1 cellular context compared by ENCODE assay signal in the genomic region with DNA sequence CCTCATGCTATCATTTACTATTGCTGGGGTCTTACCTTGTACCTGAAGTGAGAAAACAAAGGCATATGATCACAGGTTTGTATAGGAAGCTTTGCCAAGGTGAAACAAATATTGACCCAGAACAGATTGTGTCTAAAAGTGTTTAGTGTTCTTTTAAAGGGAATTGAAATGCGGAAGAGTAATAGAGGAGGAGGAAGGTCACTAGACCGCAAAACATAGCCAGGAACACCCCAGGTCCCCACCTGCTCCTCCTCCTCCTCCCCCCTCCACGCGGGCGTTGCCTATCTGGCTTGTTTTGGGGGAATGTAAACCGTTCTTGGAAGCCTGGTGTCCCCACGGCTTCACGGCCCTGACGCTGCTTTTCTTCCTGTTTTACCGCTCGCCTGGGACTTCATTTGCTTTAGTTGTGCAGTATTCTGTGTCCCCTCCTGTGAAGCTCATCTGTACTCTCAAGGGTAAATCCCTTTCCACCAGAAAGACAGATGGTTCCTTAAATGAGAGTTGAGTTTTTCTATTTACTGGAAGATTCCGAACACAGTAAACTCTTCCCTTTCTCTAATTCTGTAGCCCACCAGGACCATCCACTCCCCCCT.
TF ChIP-seq lines count a peak whose summit lies in the region.

No MANE protein-coding gene starts in this region.

TF ChIP-seq in K562, 482 proteins besides CTCF, POLR2A, EP300 and RAD21 (continued from another document):
- TF ChIP-seq GABPB2 (CRISPR knock-in tag; conservative IDR thresholded peaks at IDR 0.05) (no peak), BRCA1 (IDR thresholded peaks at IDR 0.05) (no peak), BRCA1 (CRISPR knock-in tag; IDR thresholded peaks at IDR 0.05) (no peak), NCOA4 (IDR thresholded peaks at IDR 0.05; ENCODE audit: partially characterized antibody) (no peak), SP1 (CRISPR knock-in tag; IDR thresholded peaks at IDR 0.05) (no peak), CC2D1A (IDR thresholded peaks at IDR 0.05) (no peak), ZNF143 (CRISPR knock-in tag; IDR thresholded peaks at IDR 0.05) (no peak)
- TF ChIP-seq, protein P1, sequence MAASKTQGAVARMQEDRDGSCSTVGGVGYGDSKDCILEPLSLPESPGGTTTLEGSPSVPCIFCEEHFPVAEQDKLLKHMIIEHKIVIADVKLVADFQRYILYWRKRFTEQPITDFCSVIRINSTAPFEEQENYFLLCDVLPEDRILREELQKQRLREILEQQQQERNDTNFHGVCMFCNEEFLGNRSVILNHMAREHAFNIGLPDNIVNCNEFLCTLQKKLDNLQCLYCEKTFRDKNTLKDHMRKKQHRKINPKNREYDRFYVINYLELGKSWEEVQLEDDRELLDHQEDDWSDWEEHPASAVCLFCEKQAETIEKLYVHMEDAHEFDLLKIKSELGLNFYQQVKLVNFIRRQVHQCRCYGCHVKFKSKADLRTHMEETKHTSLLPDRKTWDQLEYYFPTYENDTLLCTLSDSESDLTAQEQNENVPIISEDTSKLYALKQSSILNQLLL (CRISPR knock-in tag; IDR thresholded peaks at IDR 0.05; ENCODE audit: borderline replicate concordance): no peak
- TF ChIP-seq, protein P2, sequence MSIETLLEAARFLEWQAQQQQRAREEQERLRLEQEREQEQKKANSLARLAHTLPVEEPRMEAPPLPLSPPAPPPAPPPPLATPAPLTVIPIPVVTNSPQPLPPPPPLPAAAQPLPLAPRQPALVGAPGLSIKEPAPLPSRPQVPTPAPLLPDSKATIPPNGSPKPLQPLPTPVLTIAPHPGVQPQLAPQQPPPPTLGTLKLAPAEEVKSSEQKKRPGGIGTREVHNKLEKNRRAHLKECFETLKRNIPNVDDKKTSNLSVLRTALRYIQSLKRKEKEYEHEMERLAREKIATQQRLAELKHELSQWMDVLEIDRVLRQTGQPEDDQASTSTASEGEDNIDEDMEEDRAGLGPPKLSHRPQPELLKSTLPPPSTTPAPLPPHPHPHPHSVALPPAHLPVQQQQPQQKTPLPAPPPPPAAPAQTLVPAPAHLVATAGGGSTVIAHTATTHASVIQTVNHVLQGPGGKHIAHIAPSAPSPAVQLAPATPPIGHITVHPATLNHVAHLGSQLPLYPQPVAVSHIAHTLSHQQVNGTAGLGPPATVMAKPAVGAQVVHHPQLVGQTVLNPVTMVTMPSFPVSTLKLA (conservative IDR thresholded peaks at IDR 0.05): no peak
- TF ChIP-seq, protein P3, sequence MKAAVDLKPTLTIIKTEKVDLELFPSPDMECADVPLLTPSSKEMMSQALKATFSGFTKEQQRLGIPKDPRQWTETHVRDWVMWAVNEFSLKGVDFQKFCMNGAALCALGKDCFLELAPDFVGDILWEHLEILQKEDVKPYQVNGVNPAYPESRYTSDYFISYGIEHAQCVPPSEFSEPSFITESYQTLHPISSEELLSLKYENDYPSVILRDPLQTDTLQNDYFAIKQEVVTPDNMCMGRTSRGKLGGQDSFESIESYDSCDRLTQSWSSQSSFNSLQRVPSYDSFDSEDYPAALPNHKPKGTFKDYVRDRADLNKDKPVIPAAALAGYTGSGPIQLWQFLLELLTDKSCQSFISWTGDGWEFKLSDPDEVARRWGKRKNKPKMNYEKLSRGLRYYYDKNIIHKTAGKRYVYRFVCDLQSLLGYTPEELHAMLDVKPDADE (conservative IDR thresholded peaks at IDR 0.05; ENCODE audit: control insufficient read depth, low read depth, low read length): no peak
TF ChIP-seq in K562: peak in this region for 0.
